Comparison of ENCODE assay signal across 7 cellular contexts in the genomic region with DNA sequence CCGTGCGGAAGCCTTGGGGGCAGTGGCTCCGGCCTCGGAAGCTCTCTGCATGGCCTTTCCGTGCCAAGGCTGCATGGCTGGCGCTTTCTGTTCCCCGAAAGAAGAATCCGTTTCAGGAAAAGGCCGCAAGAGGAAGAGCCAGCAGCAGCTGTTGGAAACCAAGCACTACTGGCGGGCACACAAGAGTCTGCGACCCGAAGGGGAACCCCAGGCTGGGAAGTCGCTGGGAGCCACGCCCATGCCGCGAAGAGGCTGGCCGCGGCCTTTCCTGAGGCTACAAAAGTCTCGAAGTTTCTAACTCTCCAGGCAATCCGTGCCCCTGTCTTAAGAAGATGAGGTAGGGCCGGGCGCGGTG. TPM values are rescaled to one million over a fixed set of nuclear protein-coding genes. Genes with fewer than 3 reads are reported as not detected.
A peak's percentile ranks its signal among the peaks of the same experiment; 100 is the strongest.
DNase-seq lines count a peak whose midpoint lies in the region; ATAC-seq and TF ChIP-seq lines count a peak whose summit lies in the region.

A gene (minus strand): TSS at position 191 of the 355 bp plus-strand sequence. CDS start 116 bp downstream, at position 75.

- no peaks in the 10 kb centered on the region for H3K27me3 ChIP-seq in thoracic aorta (replicated peaks; ENCODE audit: insufficient read depth)

- DNase-seq in OCI-M1 (lab: John Stamatoyannopoulos, UW) (peak; percentile 94), foreskin fibroblast (peak; percentile 60 to 85), nucleus accumbens (lab: John Stamatoyannopoulos, UW) (peak in 40 of 56 donors; percentile 2 to 60 (median 28)), thoracic aorta (ENCODE audit: low spot score) (peak; percentile 17)
- DNase-seq in activated effector memory CD4-positive, alpha-beta T cell treated with Interleukin-2 at 50 U/mL for 16 hours, result peak; percentile 65

- H3K4me3 ChIP-seq in foreskin fibroblast (ENCODE audit: low read depth in 1 of 2, low read length in 2 of 2), result peak within 1 kb of the TSS; percentile 70 to 87
- peak within 1 kb of the TSS; percentile 85 for H3K4me3 ChIP-seq in thoracic aorta

- peak; percentile 43 for ATAC-seq in GM18508 (IDR thresholded peaks at IDR 0.05; ENCODE audit: insufficient read depth, unreplicated experiment)
- ATAC-seq in HG02938 (IDR thresholded peaks at IDR 0.05; ENCODE audit: unreplicated experiment), result peak; percentile 57
- peak; percentile 61 for ATAC-seq in thoracic aorta (ENCODE audit: insufficient number of reproducible peaks, low FRiP score, low read depth)

- no peaks in the 10 kb centered on the region for H3K9me3 ChIP-seq in thoracic aorta

- peaks cover 13 to 24% of the 10 kb centered on the region in 2 donors for H3K4me1 ChIP-seq in thoracic aorta (ENCODE audit: control insufficient read depth in 1 of 2, low read depth in 2 of 2)

- TF ChIP-seq CTCF in foreskin fibroblast (IDR thresholded peaks at IDR 0.05; ENCODE audit: low read depth, low read length), result no peak
- TF ChIP-seq CTCF in thoracic aorta (IDR thresholded peaks at IDR 0.05), result no peak

- H3K36me3 ChIP-seq in thoracic aorta, result no peaks in the 10 kb centered on the region

- peak within 1 kb of the TSS; percentile 75 to 83 for H3K27ac ChIP-seq in thoracic aorta

RNA-seq across cellular contexts. Expression of the gene that starts here (rescaled TPM):
- total RNA-seq in thoracic aorta, result 10 to 100 TPM; 11.5 to 13.7 TPM

Comparison
In these comparisons a context has a peak if more than half of its experiments do, and no peak if none do; other contexts are left out.
1. Peak in every context shown above with its lines: DNase-seq, ATAC-seq, H3K4me3 ChIP-seq and H3K27ac ChIP-seq.
2. DNase-seq: peak in every context shown above with its lines; median percentile 94 in OCI-M1; 72 in foreskin fibroblast; 65 in activated effector memory CD4-positive, alpha-beta T cell treated with Interleukin-2 at 50 U/mL for 16 hours; 28 in nucleus accumbens; 17 in thoracic aorta.